ENCODE assay signal across 8 cellular contexts in the genomic region with DNA sequence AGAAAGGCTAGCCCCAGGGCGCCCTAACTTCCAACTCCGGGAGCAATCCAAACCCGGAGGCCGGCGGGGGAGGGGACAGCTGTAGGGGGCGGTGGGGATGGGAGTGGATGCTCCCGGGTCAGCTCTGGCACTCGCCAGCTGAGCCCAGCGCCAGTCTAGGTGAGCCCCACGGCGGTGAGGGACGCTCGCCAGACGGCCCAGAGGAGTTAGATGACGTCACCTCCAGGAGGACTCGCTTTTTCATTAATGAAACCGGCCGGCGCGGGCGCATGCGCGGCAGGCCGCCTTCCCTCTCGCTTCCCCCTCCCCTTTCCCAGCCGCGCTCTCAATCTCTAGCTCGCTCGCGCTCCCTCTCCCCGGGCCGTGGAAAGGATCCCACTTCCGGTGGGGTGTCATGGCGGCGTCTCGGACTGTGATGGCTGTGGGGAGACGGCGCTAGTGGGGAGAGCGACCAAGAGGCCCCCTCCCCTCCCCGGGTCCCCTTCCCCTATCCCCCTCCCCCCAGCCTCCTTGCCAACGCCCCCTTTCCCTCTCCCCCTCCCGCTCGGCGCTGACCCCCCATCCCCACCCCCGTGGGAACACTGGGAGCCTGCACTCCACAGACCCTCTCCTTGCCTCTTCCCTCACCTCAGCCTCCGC. TPM values are rescaled to one million over a fixed set of nuclear protein-coding genes. Genes with fewer than 3 reads are reported as not detected.
DNase-seq lines count a peak whose midpoint lies in the region; ATAC-seq and TF ChIP-seq lines count a peak whose summit lies in the region.

A gene with protein sequence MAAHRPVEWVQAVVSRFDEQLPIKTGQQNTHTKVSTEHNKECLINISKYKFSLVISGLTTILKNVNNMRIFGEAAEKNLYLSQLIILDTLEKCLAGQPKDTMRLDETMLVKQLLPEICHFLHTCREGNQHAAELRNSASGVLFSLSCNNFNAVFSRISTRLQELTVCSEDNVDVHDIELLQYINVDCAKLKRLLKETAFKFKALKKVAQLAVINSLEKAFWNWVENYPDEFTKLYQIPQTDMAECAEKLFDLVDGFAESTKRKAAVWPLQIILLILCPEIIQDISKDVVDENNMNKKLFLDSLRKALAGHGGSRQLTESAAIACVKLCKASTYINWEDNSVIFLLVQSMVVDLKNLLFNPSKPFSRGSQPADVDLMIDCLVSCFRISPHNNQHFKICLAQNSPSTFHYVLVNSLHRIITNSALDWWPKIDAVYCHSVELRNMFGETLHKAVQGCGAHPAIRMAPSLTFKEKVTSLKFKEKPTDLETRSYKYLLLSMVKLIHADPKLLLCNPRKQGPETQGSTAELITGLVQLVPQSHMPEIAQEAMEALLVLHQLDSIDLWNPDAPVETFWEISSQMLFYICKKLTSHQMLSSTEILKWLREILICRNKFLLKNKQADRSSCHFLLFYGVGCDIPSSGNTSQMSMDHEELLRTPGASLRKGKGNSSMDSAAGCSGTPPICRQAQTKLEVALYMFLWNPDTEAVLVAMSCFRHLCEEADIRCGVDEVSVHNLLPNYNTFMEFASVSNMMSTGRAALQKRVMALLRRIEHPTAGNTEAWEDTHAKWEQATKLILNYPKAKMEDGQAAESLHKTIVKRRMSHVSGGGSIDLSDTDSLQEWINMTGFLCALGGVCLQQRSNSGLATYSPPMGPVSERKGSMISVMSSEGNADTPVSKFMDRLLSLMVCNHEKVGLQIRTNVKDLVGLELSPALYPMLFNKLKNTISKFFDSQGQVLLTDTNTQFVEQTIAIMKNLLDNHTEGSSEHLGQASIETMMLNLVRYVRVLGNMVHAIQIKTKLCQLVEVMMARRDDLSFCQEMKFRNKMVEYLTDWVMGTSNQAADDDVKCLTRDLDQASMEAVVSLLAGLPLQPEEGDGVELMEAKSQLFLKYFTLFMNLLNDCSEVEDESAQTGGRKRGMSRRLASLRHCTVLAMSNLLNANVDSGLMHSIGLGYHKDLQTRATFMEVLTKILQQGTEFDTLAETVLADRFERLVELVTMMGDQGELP (N-terminal part only) (plus strand): TSS at position 378 of the 639 bp plus-strand sequence. CDS start 333 bp downstream, outside the sequence.

- H3K9ac ChIP-seq in mesenchymal stem cell (ENCODE audit: low read length), result peak within 1 kb of the TSS; percentile 93

- H3K4me3 ChIP-seq in mesenchymal stem cell (ENCODE audit: insufficient read depth in 1 of 2, low read depth in 1 of 2, low read length in 2 of 2), result peak within 1 kb of the TSS; percentile 81 to 94

- peak within 1 kb of the TSS; percentile 97 to 98 for H3K4me3 Mint-ChIP-seq in effector memory CD8-positive, alpha-beta T cell

- H3K79me1 ChIP-seq in mesenchymal stem cell (replicated peaks; ENCODE audit: low read length, poor library complexity, severe bottlenecking), result no peaks in the 10 kb centered on the region

- no peaks in the 10 kb centered on the region for H3K9me3 ChIP-seq in mesenchymal stem cell (ENCODE audit: control insufficient read depth, low read length)

- no peaks in the 10 kb centered on the region for H3K9me3 Mint-ChIP-seq in effector memory CD8-positive, alpha-beta T cell

- H3K36me3 Mint-ChIP-seq in effector memory CD8-positive, alpha-beta T cell (ENCODE audit: insufficient read depth), result peaks cover 10% of the 10 kb centered on the region

- no peak within 1 kb of the TSS for H2AK5ac ChIP-seq in mesenchymal stem cell (ENCODE audit: low read length, severe bottlenecking)

- peak within 1 kb of the TSS; percentile 99 for H4K91ac ChIP-seq in mesenchymal stem cell (ENCODE audit: low read length)

- peak within 1 kb of the TSS; percentile 98 for H4K8ac ChIP-seq in mesenchymal stem cell (ENCODE audit: low read length)

- peak within 1 kb of the TSS; percentile 51 for H2AFZ ChIP-seq in mesenchymal stem cell (ENCODE audit: low read depth, low read length)

- no peaks in the 10 kb centered on the region for H3K36me3 ChIP-seq in mesenchymal stem cell (ENCODE audit: control insufficient read depth in 1 of 2, insufficient read depth in 2 of 2, low read depth in 1 of 2, low read length in 2 of 2)

- ATAC-seq in effector memory CD8-positive, alpha-beta T cell (replicated peaks), result peak; percentile 82

- peak within 1 kb of the TSS; percentile 5 to 40 for H3K14ac ChIP-seq in mesenchymal stem cell (ENCODE audit: low read length in 2 of 2)

- peak within 1 kb of the TSS; percentile 92 for H3K4me2 ChIP-seq in mesenchymal stem cell (ENCODE audit: low read length, poor library complexity, severe bottlenecking)

- peak; percentile 75 for DNase-seq in CMK (ENCODE audit: low read depth)
- DNase-seq in GM20000 (ENCODE audit: low spot score), result peak; percentile 99
- DNase-seq in HUDEP-2 (lab: John Stamatoyannopoulos, UW; ENCODE audit: unreplicated experiment in 76 of 76), result peak in 75 of 76 experiments; percentile 42 to 94 (median 88)
- peak; percentile 91 for DNase-seq in NOMO-1 treated with dmso at 0.1 percent for 144 hours (lab: John Stamatoyannopoulos, UW; ENCODE audit: unreplicated experiment)
- peak; percentile 74 to 76 (median 75) for DNase-seq in activated CD8-positive, alpha-beta memory T cell treated with anti-CD3 and anti-CD28 coated beads for 48 hours (ENCODE audit: low read depth in 2 of 3, low spot score in 2 of 3)
- peak; percentile 80 to 81 (median 81) for DNase-seq in effector memory CD8-positive, alpha-beta T cell
- DNase-seq in mesenchymal stem cell, result peak; percentile 97
- DNase-seq in stimulated activated CD8-positive, alpha-beta memory T cell treated with anti-CD3 and anti-CD28 coated beads, Interleukin-12 subunit alpha, Interleukin-12 subunit beta, amount 100 ng/mL, for 24 hours (ENCODE audit: extremely low read depth), result peak; percentile 70

- TF ChIP-seq CTCF in GM20000 (IDR thresholded peaks at IDR 0.05; ENCODE audit: extremely low read depth, missing control alignments), result no peak

- peak within 1 kb of the TSS; percentile 75 for H2BK5ac ChIP-seq in mesenchymal stem cell (ENCODE audit: low read depth, low read length, poor library complexity, severe bottlenecking)

- H3K23ac ChIP-seq in mesenchymal stem cell (ENCODE audit: low read length in 2 of 2), result no peak within 1 kb of the TSS

- H3K27ac Mint-ChIP-seq in effector memory CD8-positive, alpha-beta T cell, result peak within 1 kb of the TSS; percentile 74 to 97

- peaks cover 4% of the 10 kb centered on the region for H3K4me1 ChIP-seq in mesenchymal stem cell (ENCODE audit: control insufficient read depth, insufficient read depth, low read depth, low read length)

- H3K27ac ChIP-seq in mesenchymal stem cell (ENCODE audit: low read length, poor library complexity, severe bottlenecking), result peak within 1 kb of the TSS; percentile 89

- peaks cover 11 to 12% of the 10 kb centered on the region in 2 donors for H3K4me1 Mint-ChIP-seq in effector memory CD8-positive, alpha-beta T cell (ENCODE audit: low read depth in 2 of 2)

- peak within 1 kb of the TSS; percentile 91 to 100 for H3K18ac ChIP-seq in mesenchymal stem cell (ENCODE audit: low read depth in 1 of 2, low read length in 2 of 2)

- WGBS in mesenchymal stem cell, result 0% methylated on average over 21 of the region's 46 CpGs

- H3K27me3 ChIP-seq in mesenchymal stem cell (ENCODE audit: control insufficient read depth in 1 of 2, insufficient read depth in 1 of 2, low read length in 2 of 2), result no peaks in the 10 kb centered on the region

- peak within 1 kb of the TSS; percentile 61 to 97 for H3K4ac ChIP-seq in mesenchymal stem cell (ENCODE audit: low read depth in 1 of 2, low read length in 2 of 2)

- H2BK120ac ChIP-seq in mesenchymal stem cell (ENCODE audit: low read depth, low read length), result peak within 1 kb of the TSS; percentile 96

- H3K27me3 Mint-ChIP-seq in effector memory CD8-positive, alpha-beta T cell, result no peaks in the 10 kb centered on the region

- peak within 1 kb of the TSS; percentile 88 for H2BK15ac ChIP-seq in mesenchymal stem cell (ENCODE audit: low read depth, poor library complexity, severe bottlenecking)

- H2BK12ac ChIP-seq in mesenchymal stem cell (ENCODE audit: low read length in 2 of 2), result no peak within 1 kb of the TSS

RNA-seq across cellular contexts. Expression of the gene that starts here (rescaled TPM):
- 22.2 TPM for polyA plus RNA-seq in mesenchymal stem cell (2013, experiment 1 of 2)
- 20.6 TPM for polyA plus RNA-seq in mesenchymal stem cell (2013, experiment 2 of 2)

Comparison
In these comparisons a context has a peak if more than half of its experiments do, and no peak if none do; other contexts are left out.
1. Peak in every context shown above with its lines: DNase-seq, ATAC-seq, H3K4me3 ChIP-seq and H3K27ac ChIP-seq.